In the genomic region with DNA sequence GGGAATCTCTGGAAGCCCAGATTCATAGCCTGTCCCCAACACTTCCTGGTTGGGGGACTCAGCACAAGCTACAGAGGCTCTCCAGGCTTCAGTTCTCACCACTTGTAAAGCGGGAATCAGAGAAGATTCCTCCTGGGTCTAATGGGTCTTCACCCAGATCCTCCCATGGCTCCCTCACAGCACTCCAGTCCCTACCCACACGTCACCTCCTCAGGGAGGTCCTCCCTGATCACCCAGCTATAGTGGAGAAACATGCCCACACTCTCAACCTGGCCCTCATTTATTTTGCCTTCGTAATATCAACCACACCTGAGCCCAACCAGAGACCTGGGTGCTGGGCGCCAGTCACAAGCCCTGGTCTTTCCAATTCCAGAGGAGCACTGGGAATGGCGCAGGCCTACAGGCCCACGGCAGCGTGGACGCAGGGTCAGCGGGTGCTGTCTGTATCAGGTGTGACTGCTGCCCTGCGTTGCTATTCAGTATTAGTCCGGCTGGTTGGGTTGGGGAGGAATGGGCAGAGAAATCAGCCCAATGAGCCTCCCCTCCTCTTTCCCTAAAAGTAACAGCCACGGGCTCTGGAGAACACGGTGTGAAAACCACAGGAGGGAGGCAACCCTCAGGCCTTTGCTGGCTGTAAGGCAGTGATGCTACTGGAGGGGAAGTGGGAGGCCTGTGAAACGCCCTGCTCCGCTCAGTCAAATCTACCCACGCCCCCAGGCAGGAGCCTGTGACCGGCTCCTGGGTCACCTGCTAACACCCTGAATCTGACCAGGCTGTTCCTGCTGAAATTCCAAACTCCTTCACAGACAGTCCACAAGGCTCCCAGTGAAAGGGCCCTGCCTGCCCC, we compare ENCODE assay signal across 9 cellular contexts. TPM values are rescaled to one million over a fixed set of nuclear protein-coding genes. Genes with fewer than 3 reads are reported as not detected.
DNase-seq lines count a peak whose midpoint lies in the region; ATAC-seq and TF ChIP-seq lines count a peak whose summit lies in the region.
"Had no signal": no experiment of that assay in that cellular context is flagged by ENCODE, and none has a peak within 500 bp of the region (broad histone marks: within the 10 kb centered on the region; RNA-seq: fewer than 3 reads in every experiment).

No MANE protein-coding gene starts in this region.

- no peak for TF ChIP-seq POLR2A in tibial nerve (IDR thresholded peaks at IDR 0.05)

- H3K27ac Mint-ChIP-seq in activated T-cell treated with anti-CD3 and anti-CD28 coated beads, Interleukin-2, amount 50 U/mL, for 72 hours: peak overlapping the region; percentile 66
- H3K27ac Mint-ChIP-seq in activated naive CD8-positive, alpha-beta T cell treated with anti-CD3 and anti-CD28 coated beads for 36 hours: peak overlapping the region; percentile 60

- no peaks in the 10 kb centered on the region for H3K27me3 Mint-ChIP-seq in activated T-cell treated with anti-CD3 and anti-CD28 coated beads, Interleukin-2, amount 50 U/mL, for 72 hours (ENCODE audit: low read depth)
- no peaks in the 10 kb centered on the region for H3K27me3 Mint-ChIP-seq in activated naive CD8-positive, alpha-beta T cell treated with anti-CD3 and anti-CD28 coated beads for 36 hours

- H3K36me3 ChIP-seq in lung (ENCODE audit: control insufficient read depth in 2 of 2, insufficient read depth in 2 of 2, low read length in 2 of 2) (peaks cover 0 to 3% of the 10 kb centered on the region in 2 donors), tibial nerve (no peaks in the 10 kb centered on the region)

- no peak for DNase-seq in activated T-cell treated with anti-CD3 and anti-CD28 coated beads, Interleukin-2, amount 50 U/mL, for 72 hours
- DNase-seq in activated T-cell treated with anti-CD3 and anti-CD28 coated beads, Interleukin-2, amount 50 U/mL, for 1 hour: no peak
- DNase-seq in activated naive CD8-positive, alpha-beta T cell treated with anti-CD3 and anti-CD28 coated beads for 36 hours: no peak
- DNase-seq in lung (ENCODE audit: low spot score) (no peak), tibial nerve (ENCODE audit: low spot score in 2 of 2) (no peak), NCI-H1436 treated with DMSO at 0.1 percent for 48 hours (lab: John Stamatoyannopoulos, UW) (no peak)
- DNase-seq: NCI-H446 treated with DMSO at 0.1 percent for 48 hours had no signal

- H3K9me3 Mint-ChIP-seq in activated T-cell treated with anti-CD3 and anti-CD28 coated beads, Interleukin-2, amount 50 U/mL, for 72 hours: no peaks in the 10 kb centered on the region
- H3K9me3 Mint-ChIP-seq in activated naive CD8-positive, alpha-beta T cell treated with anti-CD3 and anti-CD28 coated beads for 36 hours: no peaks in the 10 kb centered on the region

- TF ChIP-seq CTCF in lung (IDR thresholded peaks at IDR 0.05; ENCODE audit: control extremely low read depth, extremely low read depth) (no peak), tibial nerve (IDR thresholded peaks at IDR 0.05) (no peak)

- no peak for ATAC-seq in activated T-cell treated with anti-CD3 and anti-CD28 coated beads, Interleukin-2, amount 50 U/mL, for 72 hours (replicated peaks in 1 of 2)
- ATAC-seq in lung (ENCODE audit: insufficient read depth, low FRiP score): no peak
- no peak for ATAC-seq in GM21825 (IDR thresholded peaks at IDR 0.05; ENCODE audit: unreplicated experiment)
- ATAC-seq in HG02763 (IDR thresholded peaks at IDR 0.05; ENCODE audit: unreplicated experiment): no peak

- H3K27ac ChIP-seq in lung (ENCODE audit: low read depth in 1 of 2, low read length in 1 of 2) (peak overlapping the region; percentile 16 to 42), tibial nerve (peak overlapping the region; percentile 57 to 83 (median 67))

- no peaks in the 10 kb centered on the region for H3K27me3 ChIP-seq in lung (ENCODE audit: control insufficient read depth, insufficient read depth)
- no peaks in the 10 kb centered on the region for H3K27me3 ChIP-seq in tibial nerve

- peaks cover 3% of the 10 kb centered on the region in 2 donors for H3K36me3 Mint-ChIP-seq in activated T-cell treated with anti-CD3 and anti-CD28 coated beads, Interleukin-2, amount 50 U/mL, for 72 hours (ENCODE audit: insufficient read depth in 2 of 2)
- H3K36me3 Mint-ChIP-seq in activated naive CD8-positive, alpha-beta T cell treated with anti-CD3 and anti-CD28 coated beads for 36 hours: peaks cover 6% of the 10 kb centered on the region

- H3K4me3 Mint-ChIP-seq in activated T-cell treated with anti-CD3 and anti-CD28 coated beads, Interleukin-2, amount 50 U/mL, for 72 hours: peak overlapping the region; percentile 19 to 27
- H3K4me3 Mint-ChIP-seq in activated naive CD8-positive, alpha-beta T cell treated with anti-CD3 and anti-CD28 coated beads for 36 hours: peak overlapping the region; percentile 16

- H3K4me3 ChIP-seq in lung: no peak overlapping the region
- peak overlapping the region in 1 of 4 donors; percentile 38 for H3K4me3 ChIP-seq in tibial nerve

- WGBS in lung, 2 donors: 65 to 83% methylated on average over 17 of the region's 17 CpGs
- 68 to 74% methylated on average over 16 to 17 of the region's 17 CpGs for WGBS in tibial nerve, 2 donors

- H3K4me1 ChIP-seq in lung (ENCODE audit: control insufficient read depth in 2 of 2, insufficient read depth in 2 of 2, low read length in 2 of 2) (peaks cover 19 to 44% of the 10 kb centered on the region in 2 donors), tibial nerve (peaks cover 0 to 86% (median 68%) of the 10 kb centered on the region in 4 donors)

- TF ChIP-seq EP300 in tibial nerve (IDR thresholded peaks at IDR 0.05): no peak

- H3K9me3 ChIP-seq in lung (ENCODE audit: control insufficient read depth in 2 of 2, insufficient read depth in 1 of 2, low read length in 1 of 2) (no peaks in the 10 kb centered on the region), tibial nerve (no peaks in the 10 kb centered on the region)

- peaks cover 65% of the 10 kb centered on the region for H3K4me1 Mint-ChIP-seq in activated T-cell treated with anti-CD3 and anti-CD28 coated beads, Interleukin-2, amount 50 U/mL, for 72 hours (ENCODE audit: low read depth)
- peaks cover 63% of the 10 kb centered on the region for H3K4me1 Mint-ChIP-seq in activated naive CD8-positive, alpha-beta T cell treated with anti-CD3 and anti-CD28 coated beads for 36 hours

RNA-seq across cellular contexts. Expression of a gene that starts 5.2 kb away (rescaled TPM):
- total RNA-seq in activated T-cell treated with anti-CD3 and anti-CD28 coated beads, Interleukin-2, amount 50 U/mL, for 72 hours: 100 to 1,000 TPM; 190 to 197 TPM
- 100 to 1,000 TPM; 139 to 141 TPM for total RNA-seq in activated naive CD8-positive, alpha-beta T cell treated with anti-CD3 and anti-CD28 coated beads for 36 hours
- total RNA-seq in lung (100 to 1,000 TPM; 117 to 138 TPM), tibial nerve (100 to 1,000 TPM in 3 of 4 donors, 10 to 100 TPM in 1; 93.3 to 161 (median 121) TPM)
- 10 to 100 TPM; 62.3 to 69.7 TPM for polyA plus RNA-seq in lung

RNA-seq across cellular contexts. Expression of a gene that starts 53.5 kb away (rescaled TPM):
- total RNA-seq in activated T-cell treated with anti-CD3 and anti-CD28 coated beads, Interleukin-2, amount 50 U/mL, for 72 hours: 1 to 10 TPM in 1 of 2 donors, under 1 TPM in 1; 0.81 to 1.2 TPM
- not detected for total RNA-seq in activated naive CD8-positive, alpha-beta T cell treated with anti-CD3 and anti-CD28 coated beads for 36 hours
- total RNA-seq in lung: under 1 TPM; 0.52 to 0.68 TPM
- polyA plus RNA-seq in lung: under 1 TPM; 0.07 to 0.28 TPM
- 1 to 10 TPM in 1 of 4 donors, not detected in 3; 2.7 TPM for total RNA-seq in tibial nerve
